Comparison of ENCODE assay signal across 9 cellular contexts in genomic region chr14:61147369-61147897, GRCh38.
DNase-seq lines count a peak whose midpoint lies in the region; ATAC-seq and TF ChIP-seq lines count a peak whose summit lies in the region.
"Had no signal": no experiment of that assay in that cellular context is flagged by ENCODE, and none has a peak within 500 bp of the region (broad histone marks: within the 10 kb centered on the region; RNA-seq: fewer than 3 reads in every experiment).

No MANE protein-coding gene starts in this region.

- H3K36me3 ChIP-seq in skeletal muscle tissue (ENCODE audit: control insufficient read depth in 3 of 3, insufficient read depth in 3 of 3, low read length in 3 of 3) (no peaks in the 10 kb centered on the region), Karpas-422 (ENCODE audit: insufficient read depth, low read length) (peaks cover 9% of the 10 kb centered on the region; the same call in 1 of the 2 replicates)

- H3K27me3 ChIP-seq in skeletal muscle tissue (ENCODE audit: control insufficient read depth in 3 of 3, insufficient read depth in 3 of 3, low read length in 3 of 3), result no peaks in the 10 kb centered on the region
- H3K27me3 ChIP-seq in Karpas-422 (ENCODE audit: low read length), result no peaks in the 10 kb centered on the region

- H3K4me2 ChIP-seq in Karpas-422 (ENCODE audit: low read depth, low read length, poor library complexity, severe bottlenecking), result no peak overlapping the region

- in situ Hi-C loops in astrocyte of the spinal cord (cut with HindIII; ENCODE audit: low sequenced_read_pairs), result no loop called here

- no peak overlapping the region for H2AFZ ChIP-seq in Karpas-422 (ENCODE audit: low read length)

- H4K20me1 ChIP-seq in Karpas-422 (ENCODE audit: insufficient read depth, low read depth, low read length), result no peaks in the 10 kb centered on the region

- H3K9ac ChIP-seq in skeletal muscle tissue (ENCODE audit: low read depth in 1 of 3, low read length in 3 of 3) (peak overlapping the region; percentile 62 to 73 (median 67)), Karpas-422 (ENCODE audit: low read length) (no peak overlapping the region)

- H3K9me3 ChIP-seq in skeletal muscle tissue (ENCODE audit: control insufficient read depth in 3 of 3, low read length in 3 of 3), result no peaks in the 10 kb centered on the region
- H3K9me3 ChIP-seq in Karpas-422 (ENCODE audit: low read length), result peaks cover 20% of the 10 kb centered on the region

- no peak for TF ChIP-seq CTCF in astrocyte of the spinal cord (IDR thresholded peaks at IDR 0.05; ENCODE audit: low read depth, low read length)

- H3K79me2 ChIP-seq in Karpas-422 (ENCODE audit: low read length), result no peaks in the 10 kb centered on the region

- ATAC-seq in GM19395 (IDR thresholded peaks at IDR 0.05; ENCODE audit: unreplicated experiment), result no peak

- H3K4me3 ChIP-seq in astrocyte of the spinal cord (ENCODE audit: low read depth, low read length), result no peak overlapping the region
- H3K4me3 ChIP-seq in skeletal muscle tissue (ENCODE audit: low read length in 3 of 3), result peak overlapping the region in 2 of 3 donors; percentile 41 to 56
- H3K4me3 ChIP-seq in Karpas-422 (ENCODE audit: low read length), result no peak overlapping the region
- H3K4me3 ChIP-seq: skin epidermis had no signal

- H3K4me1 ChIP-seq in skeletal muscle tissue (ENCODE audit: control insufficient read depth in 3 of 3, insufficient read depth in 3 of 3, low read length in 3 of 3) (peaks cover 35 to 58% (median 41%) of the 10 kb centered on the region in 3 donors), Karpas-422 (ENCODE audit: low read length) (no peaks in the 10 kb centered on the region)

- no peaks in the 10 kb centered on the region for H3K9me2 ChIP-seq in Karpas-422 (replicated peaks; ENCODE audit: insufficient read depth, low read length)

- H3K27ac ChIP-seq in skeletal muscle tissue (ENCODE audit: low read depth, low read length), result peak overlapping the region; percentile 95
- no peak overlapping the region for H3K27ac ChIP-seq in Karpas-422 (ENCODE audit: low read length)

- DNase-seq in NCI-H1105 treated with DMSO at 0.1 percent for 48 hours (lab: John Stamatoyannopoulos, UW) (peak; percentile 52), astrocyte of the spinal cord (ENCODE audit: low read depth, low spot score) (peak; percentile 79), globus pallidus (ENCODE audit: low spot score) (peak; percentile 15), Karpas-422 (no peak)
- no peak for DNase-seq in effector CD8-positive, alpha-beta T cell (lab: John Stamatoyannopoulos, UW)
- DNase-seq: activated CD4-positive, alpha-beta T cell treated with anti-CD3 and anti-CD28 coated beads for 4 hours had no signal

Comparison
In these comparisons a context has a peak if more than half of its experiments do, and no peak if none do; other contexts are left out.
1. DNase-seq: peak in NCI-H1105 treated with DMSO at 0.1 percent for 48 hours (single experiment), astrocyte of the spinal cord (single experiment) and globus pallidus (single experiment); none in effector CD8-positive, alpha-beta T cell (single experiment) and Karpas-422 (single experiment).
2. H3K4me3 ChIP-seq: peak in skeletal muscle tissue (2 of 3); none in astrocyte of the spinal cord (single experiment) and Karpas-422 (single experiment).